ENCODE assay signal across 8 cellular contexts in the genomic region with DNA sequence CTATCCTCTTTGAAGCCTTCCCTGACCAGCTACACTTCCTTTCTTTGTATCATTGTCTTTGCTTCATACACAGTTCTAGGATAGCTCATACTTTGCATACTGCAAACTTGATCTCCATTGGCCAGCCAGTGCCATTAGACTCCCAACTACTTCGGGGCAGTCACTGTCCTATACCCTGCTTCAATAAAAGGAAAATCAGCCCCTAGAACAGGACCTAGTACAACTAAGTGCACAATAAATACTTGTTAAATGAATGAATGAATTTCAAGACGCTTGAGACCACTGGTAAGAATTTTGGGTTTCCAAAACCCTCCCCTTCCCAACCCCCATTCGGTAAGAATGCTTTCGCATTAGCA. TPM values are rescaled to one million over a fixed set of nuclear protein-coding genes. Genes with fewer than 3 reads are reported as not detected.
DNase-seq lines count a peak whose midpoint lies in the region; ATAC-seq and TF ChIP-seq lines count a peak whose summit lies in the region.

No MANE protein-coding gene starts in this region.

- 8% methylated on average over 4 of the region's 4 CpGs for WGBS in suprapubic skin

- H3K27me3 Mint-ChIP-seq in activated CD4-positive, alpha-beta T cell treated with anti-CD3 and anti-CD28 coated beads, Interleukin-2, amount 10 ng/mL, durations not matched to agents 24 days and 14 days = peaks cover 3% of the 10 kb centered on the region
- H3K27me3 Mint-ChIP-seq in activated CD8-positive, alpha-beta T cell treated with anti-CD3 and anti-CD28 coated beads, Interleukin-2, amount 10 ng/mL, durations not matched to agents 7 days and 5 days (ENCODE audit: low read depth) = no peaks in the 10 kb centered on the region

- no peak for TF ChIP-seq CTCF in suprapubic skin (IDR thresholded peaks at IDR 0.05)

- peak overlapping the region; percentile 57; the same call in 1 of the 2 replicates for H3K9ac ChIP-seq in iPS-20b (ENCODE audit: low read depth, low read length)

- H3K36me3 Mint-ChIP-seq in activated CD4-positive, alpha-beta T cell treated with anti-CD3 and anti-CD28 coated beads, Interleukin-2, amount 10 ng/mL, durations not matched to agents 24 days and 14 days (ENCODE audit: low read depth) = peaks cover 7% of the 10 kb centered on the region
- peaks cover 14% of the 10 kb centered on the region for H3K36me3 Mint-ChIP-seq in activated CD8-positive, alpha-beta T cell treated with anti-CD3 and anti-CD28 coated beads, Interleukin-2, amount 10 ng/mL, durations not matched to agents 7 days and 5 days (ENCODE audit: low read depth)

- H3K36me3 ChIP-seq in iPS-20b (ENCODE audit: insufficient read depth, low read depth, low read length) (peaks cover 14% of the 10 kb centered on the region), suprapubic skin (peaks cover 11% of the 10 kb centered on the region)

- peak overlapping the region; percentile 55 for H3K27ac Mint-ChIP-seq in activated CD4-positive, alpha-beta T cell treated with anti-CD3 and anti-CD28 coated beads, Interleukin-2, amount 10 ng/mL, durations not matched to agents 24 days and 14 days
- H3K27ac Mint-ChIP-seq in activated CD8-positive, alpha-beta T cell treated with anti-CD3 and anti-CD28 coated beads, Interleukin-2, amount 10 ng/mL, durations not matched to agents 7 days and 5 days = peak overlapping the region; percentile 84

- CTCF ChIA-PET in activated CD8-positive, alpha-beta T cell treated with anti-CD3 and anti-CD28 coated beads, Interleukin-2, amount 10 ng/mL, durations not matched to agents 7 days and 5 days (lab: Charles Lee) = interaction anchor here (0.6 to 4.8 kb wide), 5 partner anchors 8 to 167 kb away, joined by 3 to 49 read pairs (median 4); a partner anchor contains a TSS

- H3K27ac ChIP-seq in iPS-20b (ENCODE audit: low read length) = no peak overlapping the region
- no peak overlapping the region for H3K27ac ChIP-seq in suprapubic skin

- ATAC-seq in activated CD8-positive, alpha-beta T cell treated with anti-CD3 and anti-CD28 coated beads, Interleukin-2, amount 10 ng/mL, durations not matched to agents 7 days and 5 days = no peak
- ATAC-seq in GM21825 (IDR thresholded peaks at IDR 0.05; ENCODE audit: unreplicated experiment) = no peak

- no peak for TF ChIP-seq POLR2A in suprapubic skin (IDR thresholded peaks at IDR 0.05)

- no peak for TF ChIP-seq EP300 in suprapubic skin (IDR thresholded peaks at IDR 0.05)

- peak overlapping the region; percentile 93 for H3K4me3 ChIP-seq in iPS-20b (ENCODE audit: low read length)
- H3K4me3 ChIP-seq in suprapubic skin = peak overlapping the region; percentile 82

- H3K9me3 Mint-ChIP-seq in activated CD4-positive, alpha-beta T cell treated with anti-CD3 and anti-CD28 coated beads, Interleukin-2, amount 10 ng/mL, durations not matched to agents 24 days and 14 days = no peaks in the 10 kb centered on the region
- no peaks in the 10 kb centered on the region for H3K9me3 Mint-ChIP-seq in activated CD8-positive, alpha-beta T cell treated with anti-CD3 and anti-CD28 coated beads, Interleukin-2, amount 10 ng/mL, durations not matched to agents 7 days and 5 days (ENCODE audit: insufficient read depth)

- H3K4me3 Mint-ChIP-seq in activated CD4-positive, alpha-beta T cell treated with anti-CD3 and anti-CD28 coated beads, Interleukin-2, amount 10 ng/mL, durations not matched to agents 24 days and 14 days = peak overlapping the region; percentile 89
- peak overlapping the region; percentile 85 for H3K4me3 Mint-ChIP-seq in activated CD8-positive, alpha-beta T cell treated with anti-CD3 and anti-CD28 coated beads, Interleukin-2, amount 10 ng/mL, durations not matched to agents 7 days and 5 days

- intact Hi-C loops in activated CD4-positive, alpha-beta T cell treated with anti-CD3 and anti-CD28 coated beads, Interleukin-2, amount 10 ng/mL, durations not matched to agents 24 days and 14 days (cut with micrococcal nuclease) = loop anchor here (2.0 kb wide), 4 partner anchors 30 to 112 kb away; a partner anchor contains a TSS

- POLR2A ChIA-PET in activated CD8-positive, alpha-beta T cell treated with anti-CD3 and anti-CD28 coated beads, Interleukin-2, amount 10 ng/mL, durations not matched to agents 7 days and 5 days (lab: Charles Lee) = interaction anchor here (1.0 to 2.4 kb wide), 6 partner anchors 9 to 129 kb away, joined by 3 to 12 read pairs (median 4); a partner anchor contains a TSS

- H3K9me3 ChIP-seq in iPS-20b (ENCODE audit: insufficient read depth, low read depth, low read length) = no peaks in the 10 kb centered on the region
- no peaks in the 10 kb centered on the region for H3K9me3 ChIP-seq in suprapubic skin

- H3K27me3 ChIP-seq in iPS-20b (ENCODE audit: insufficient read depth, low read length) (peaks cover 16% of the 10 kb centered on the region), suprapubic skin (peaks cover 7% of the 10 kb centered on the region)

- H3K4me1 Mint-ChIP-seq in activated CD4-positive, alpha-beta T cell treated with anti-CD3 and anti-CD28 coated beads, Interleukin-2, amount 10 ng/mL, durations not matched to agents 24 days and 14 days = peaks cover 25% of the 10 kb centered on the region
- H3K4me1 Mint-ChIP-seq in activated CD8-positive, alpha-beta T cell treated with anti-CD3 and anti-CD28 coated beads, Interleukin-2, amount 10 ng/mL, durations not matched to agents 7 days and 5 days (ENCODE audit: low read depth) = peaks cover 28% of the 10 kb centered on the region

- DNase-seq in activated CD4-positive, alpha-beta T cell treated with anti-CD3 and anti-CD28 coated beads, Interleukin-2, amount 10 ng/mL, durations not matched to agents 24 days and 14 days = no peak
- DNase-seq in activated CD4-positive, alpha-beta T cell treated with anti-CD3 and anti-CD28 coated beads for 48 hours = no peak
- no peak for DNase-seq in activated CD8-positive, alpha-beta T cell treated with anti-CD3 and anti-CD28 coated beads, Interleukin-2, amount 10 ng/mL, durations not matched to agents 7 days and 5 days
- no peak for DNase-seq in suprapubic skin (ENCODE audit: low spot score in 2 of 2)
- DNase-seq in NCI-H446 treated with DMSO at 0.1 percent for 48 hours (lab: John Stamatoyannopoulos, UW) = no peak
- no peak for DNase-seq in CD1c-positive myeloid dendritic cell (ENCODE audit: extremely low spot score)

- H3K4me1 ChIP-seq in iPS-20b (ENCODE audit: insufficient read depth, low read length) (0 out of 2 replicates have a peak, but pooled peaks cover 5% of the 10 kb centered on the region), suprapubic skin (peaks cover 27% of the 10 kb centered on the region)

RNA-seq across cellular contexts. Expression of a gene that starts 0.5 kb away (rescaled TPM):
- 21.5 and 23.0 TPM in 2 replicates for total RNA-seq in activated CD4-positive, alpha-beta T cell treated with anti-CD3 and anti-CD28 coated beads, Interleukin-2, amount 10 ng/mL, durations not matched to agents 24 days and 14 days
- total RNA-seq in activated CD8-positive, alpha-beta T cell treated with anti-CD3 and anti-CD28 coated beads, Interleukin-2, amount 10 ng/mL, durations not matched to agents 7 days and 5 days = 10 to 100 TPM; 16.8 to 17.9 TPM
- total RNA-seq in suprapubic skin = 10 to 100 TPM; 36.9 to 68.9 (median 51.5) TPM

RNA-seq across cellular contexts. Expression of a gene that starts 14.1 kb away (rescaled TPM):
- total RNA-seq in activated CD4-positive, alpha-beta T cell treated with anti-CD3 and anti-CD28 coated beads, Interleukin-2, amount 10 ng/mL, durations not matched to agents 24 days and 14 days = 15.9 and 18.3 TPM in 2 replicates
- 10 to 100 TPM; 15.4 to 17.8 TPM for total RNA-seq in activated CD8-positive, alpha-beta T cell treated with anti-CD3 and anti-CD28 coated beads, Interleukin-2, amount 10 ng/mL, durations not matched to agents 7 days and 5 days
- 10 to 100 TPM; 10.4 to 19.0 (median 12.1) TPM for total RNA-seq in suprapubic skin

RNA-seq across cellular contexts. Expression of a gene that starts 20.7 kb away (rescaled TPM):
- 1.6 and 1.7 TPM in 2 replicates for total RNA-seq in activated CD4-positive, alpha-beta T cell treated with anti-CD3 and anti-CD28 coated beads, Interleukin-2, amount 10 ng/mL, durations not matched to agents 24 days and 14 days
- total RNA-seq in activated CD8-positive, alpha-beta T cell treated with anti-CD3 and anti-CD28 coated beads, Interleukin-2, amount 10 ng/mL, durations not matched to agents 7 days and 5 days = under 1 TPM; 0.37 TPM
- total RNA-seq in suprapubic skin = 10 to 100 TPM in 1 of 4 donors, 1 to 10 TPM in 3; 4.0 to 13.3 (median 7.9) TPM

RNA-seq across cellular contexts. Expression of a gene that starts 40.7 kb away (rescaled TPM):
- total RNA-seq in activated CD4-positive, alpha-beta T cell treated with anti-CD3 and anti-CD28 coated beads, Interleukin-2, amount 10 ng/mL, durations not matched to agents 24 days and 14 days = 1.8 and 2.4 TPM in 2 replicates
- total RNA-seq in activated CD8-positive, alpha-beta T cell treated with anti-CD3 and anti-CD28 coated beads, Interleukin-2, amount 10 ng/mL, durations not matched to agents 7 days and 5 days = 1 to 10 TPM in 1 of 2 experiments, under 1 TPM in 1; 0.99 to 1.4 TPM
- total RNA-seq in suprapubic skin = under 1 TPM in 2 of 4 donors, not detected in 2; 0.08 to 0.23 TPM

RNA-seq across cellular contexts. Expression of a gene that starts 42.5 kb away (rescaled TPM):
- total RNA-seq in activated CD4-positive, alpha-beta T cell treated with anti-CD3 and anti-CD28 coated beads, Interleukin-2, amount 10 ng/mL, durations not matched to agents 24 days and 14 days = 4.6 and 5.7 TPM in 2 replicates
- under 1 TPM; 0.84 to 0.99 TPM for total RNA-seq in activated CD8-positive, alpha-beta T cell treated with anti-CD3 and anti-CD28 coated beads, Interleukin-2, amount 10 ng/mL, durations not matched to agents 7 days and 5 days
- under 1 TPM in 3 of 4 donors, not detected in 1; 0.38 to 0.48 (median 0.42) TPM for total RNA-seq in suprapubic skin
